10 cellular contexts compared by ENCODE assay signal in the genomic region with DNA sequence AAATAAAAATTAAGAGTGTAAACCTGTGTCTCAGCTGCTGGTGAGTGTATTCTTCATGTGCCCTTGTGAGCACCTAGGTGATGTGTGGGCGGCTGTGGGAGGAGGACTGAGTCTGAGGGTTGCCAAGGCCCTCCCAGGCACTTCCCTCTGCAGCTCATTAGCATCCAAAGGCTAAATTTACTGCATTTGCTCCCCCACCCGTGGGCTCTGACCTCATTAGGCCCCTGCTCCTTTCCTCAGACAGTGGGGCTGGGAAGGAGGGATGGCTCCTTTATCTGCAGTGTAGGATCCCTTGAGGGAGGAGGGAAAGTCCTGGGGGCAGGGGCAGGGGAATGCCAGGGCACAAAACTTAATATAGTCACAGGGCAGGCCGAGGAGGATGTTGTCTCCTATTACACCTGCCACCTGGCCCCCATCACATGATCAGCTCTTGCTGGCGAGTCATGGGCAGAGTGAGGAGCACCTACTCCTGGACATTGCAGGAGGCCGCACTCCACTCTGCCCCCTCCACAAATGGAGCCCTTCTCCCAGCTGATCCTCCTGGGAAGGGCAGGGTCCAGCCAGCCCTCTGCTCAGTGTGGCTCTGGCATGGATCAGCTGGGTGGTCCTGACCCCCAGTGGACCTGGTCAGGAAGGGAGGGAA.
DNase-seq lines count a peak whose midpoint lies in the region; ATAC-seq and TF ChIP-seq lines count a peak whose summit lies in the region.
"Had no signal": no experiment of that assay in that cellular context is flagged by ENCODE, and none has a peak within 500 bp of the region (broad histone marks: within the 10 kb centered on the region; RNA-seq: fewer than 3 reads in every experiment).

No MANE protein-coding gene starts in this region.

- TF ChIP-seq POLR2A in esophagus squamous epithelium (IDR thresholded peaks at IDR 0.05): no peak

- H3K9me3 ChIP-seq in OCI-LY3 (ENCODE audit: insufficient read depth, low read length) (no peaks in the 10 kb centered on the region), esophagus squamous epithelium (no peaks in the 10 kb centered on the region)

- H3K27ac ChIP-seq in OCI-LY3 (ENCODE audit: low read length) (no peak overlapping the region), esophagus squamous epithelium (no peak overlapping the region)

- DNase-seq in DMS 273 (lab: John Stamatoyannopoulos, UW; ENCODE audit: unreplicated experiment): peak; percentile 61
- DNase-seq in DMS 273 treated with DMSO at 0.1 percent for 48 hours (lab: John Stamatoyannopoulos, UW): no peak
- peak; percentile 84 for DNase-seq in DMS53 (lab: John Stamatoyannopoulos, UW)
- DNase-seq in left kidney (ENCODE audit: low read depth, low spot score): peak; percentile 84
- DNase-seq in NCI-H2227 treated with DMSO at 0.1 percent for 48 hours (lab: John Stamatoyannopoulos, UW): no peak
- no peak for DNase-seq in esophagus squamous epithelium (lab: John Stamatoyannopoulos, UW)
- DNase-seq: naive thymus-derived CD4-positive, alpha-beta T cell; NCI-H1694 treated with DMSO at 0.1 percent for 48 hours had no signal

- H3K36me3 ChIP-seq in OCI-LY3 (replicated peaks; ENCODE audit: low read depth, low read length) (no peaks in the 10 kb centered on the region), esophagus squamous epithelium (no peaks in the 10 kb centered on the region)

- peak overlapping the region; percentile 29; the same call in 1 of the 2 replicates for H3K4me2 ChIP-seq in OCI-LY3 (ENCODE audit: low read length)

- H4K20me1 ChIP-seq in OCI-LY3 (ENCODE audit: insufficient read depth, low read length): no peaks in the 10 kb centered on the region

- H3K4me1 ChIP-seq in OCI-LY3 (ENCODE audit: low read length) (peaks cover 11% of the 10 kb centered on the region), esophagus squamous epithelium (peaks cover 0 to 15% (median 5%) of the 10 kb centered on the region in 3 donors)

- intact Hi-C loops in esophagus squamous epithelium (cut with DNase I): no loop called here

- TF ChIP-seq CTCF in OCI-LY3 (IDR thresholded peaks at IDR 0.05; ENCODE audit: low read depth, low read length): no peak
- TF ChIP-seq CTCF in esophagus squamous epithelium (IDR thresholded peaks at IDR 0.05): no peak

- no peak overlapping the region for H2AFZ ChIP-seq in OCI-LY3 (ENCODE audit: low read depth, low read length)

- H3K4me3 ChIP-seq in OCI-LY3 (ENCODE audit: low read length) (no peak overlapping the region), esophagus squamous epithelium (no peak overlapping the region)

- 68 to 75% methylated on average over 3 to 5 of the region's 5 CpGs for WGBS in esophagus squamous epithelium, 2 donors

- H3K9ac ChIP-seq in OCI-LY3 (ENCODE audit: low read length): no peak overlapping the region

- H3K79me2 ChIP-seq in OCI-LY3 (ENCODE audit: low read length): no peaks in the 10 kb centered on the region

- no peak for ATAC-seq in HG03521 (IDR thresholded peaks at IDR 0.05; ENCODE audit: unreplicated experiment)
- ATAC-seq: naive thymus-derived CD4-positive, alpha-beta T cell had no signal

- no peaks in the 10 kb centered on the region for H3K27me3 ChIP-seq in OCI-LY3 (ENCODE audit: low read depth, low read length)
- no peaks in the 10 kb centered on the region for H3K27me3 ChIP-seq in esophagus squamous epithelium

Comparison
In these comparisons a context has a peak if more than half of its experiments do, and no peak if none do; other contexts are left out.
1. DNase-seq: peak in DMS 273 (single experiment), DMS53 (single experiment) and left kidney (single experiment); none in DMS 273 treated with DMSO at 0.1 percent for 48 hours (single experiment), NCI-H2227 treated with DMSO at 0.1 percent for 48 hours (single experiment) and esophagus squamous epithelium (single experiment).